Comparison of ENCODE assay signal across 8 cellular contexts in the genomic region with DNA sequence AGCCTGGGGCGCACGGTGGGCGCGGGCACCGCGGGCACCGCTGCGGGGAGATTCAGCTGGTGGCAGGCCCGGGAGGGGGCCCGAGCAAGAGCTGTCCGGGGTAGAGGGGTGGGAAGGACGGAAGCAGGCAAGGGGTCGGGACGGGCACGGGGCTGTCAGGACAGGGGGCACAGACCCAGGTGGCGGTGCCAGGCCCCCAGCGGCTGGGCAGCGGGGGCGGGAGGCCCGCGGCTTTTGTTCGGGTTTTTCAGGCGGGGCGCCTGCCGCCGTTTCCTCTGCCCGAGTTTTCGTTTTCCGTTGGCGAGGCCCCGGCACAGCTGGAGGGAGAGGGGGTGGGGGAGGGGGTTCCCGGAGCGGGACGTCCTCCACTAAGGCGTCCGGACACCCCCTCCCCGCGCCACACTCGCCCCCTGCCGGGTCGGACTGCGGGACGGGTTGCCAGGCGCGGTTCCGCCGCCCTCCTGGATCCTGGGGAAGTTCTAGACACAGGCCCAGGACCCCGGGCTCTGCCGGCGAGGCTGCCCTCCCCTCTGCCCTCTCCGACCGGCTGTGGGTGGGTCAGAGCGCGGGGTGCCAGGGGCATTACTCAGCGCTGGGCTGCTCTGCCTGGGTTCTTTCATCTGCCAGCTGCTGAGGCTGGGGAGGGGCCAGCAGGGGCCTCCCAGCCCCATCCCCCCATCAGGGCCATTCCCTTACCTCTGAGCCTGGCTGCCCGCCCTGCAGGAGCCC. TPM values are rescaled to one million over a fixed set of nuclear protein-coding genes. Genes with fewer than 3 reads are reported as not detected.
A peak's percentile ranks its signal among the peaks of the same experiment; 100 is the strongest.
DNase-seq lines count a peak whose midpoint lies in the region; ATAC-seq and TF ChIP-seq lines count a peak whose summit lies in the region.

No MANE protein-coding gene starts in this region.

- H3K4me1 Mint-ChIP-seq in central memory CD8-positive, alpha-beta T cell = peaks cover 7% of the 10 kb centered on the region

- no peak for TF ChIP-seq POLR2A in NB4 (IDR thresholded peaks at IDR 0.05; ENCODE audit: extremely low read depth, insufficient read length)

- no peak for ATAC-seq in central memory CD8-positive, alpha-beta T cell (replicated peaks; ENCODE audit: extremely low read depth, poor library complexity, severe bottlenecking)
- ATAC-seq in HG03139 (IDR thresholded peaks at IDR 0.05; ENCODE audit: unreplicated experiment) = no peak
- ATAC-seq in HG02884 (IDR thresholded peaks at IDR 0.05; ENCODE audit: unreplicated experiment) = no peak
- no peak for ATAC-seq in HG02981 (IDR thresholded peaks at IDR 0.05; ENCODE audit: unreplicated experiment)

- peaks cover 21% of the 10 kb centered on the region for H3K27me3 Mint-ChIP-seq in central memory CD8-positive, alpha-beta T cell

- H3K9me3 Mint-ChIP-seq in central memory CD8-positive, alpha-beta T cell = no peaks in the 10 kb centered on the region

- no peak for TF ChIP-seq CTCF in NB4 (IDR thresholded peaks at IDR 0.05; ENCODE audit: low read depth, low read length)

- H3K4me3 Mint-ChIP-seq in central memory CD8-positive, alpha-beta T cell = peak overlapping the region; percentile 67

- peak overlapping the region; percentile 67 for H3K4me3 ChIP-seq in NB4 (ENCODE audit: low read depth, low read length)
- H3K4me3 ChIP-seq in skin epidermis = peak overlapping the region; percentile 68 to 96 (median 93)

- H3K36me3 Mint-ChIP-seq in central memory CD8-positive, alpha-beta T cell (ENCODE audit: insufficient read depth) = no peaks in the 10 kb centered on the region

- peak overlapping the region; percentile 16 to 96 (median 86) for H3K27ac ChIP-seq in skin epidermis

- H3K27ac Mint-ChIP-seq in central memory CD8-positive, alpha-beta T cell (ENCODE audit: low read depth) = no peak overlapping the region

- DNase-seq in Daoy (ENCODE audit: low read depth) (peak; percentile 45), NB4 (ENCODE audit: low read depth) (peak; percentile 78), kidney glomerular epithelial cell (lab: John Stamatoyannopoulos, UW) (peak; percentile 48)
- no peak for DNase-seq in central memory CD8-positive, alpha-beta T cell (ENCODE audit: low spot score in 2 of 2)

RNA-seq across cellular contexts. Expression of a gene that starts 0.5 kb away (rescaled TPM):
- 4.1 and 7.1 TPM in 2 replicates for total RNA-seq in Daoy (2014; rRNA removed; shearing (Covaris generic))

Comparison
In these comparisons a context has a peak if more than half of its experiments do, and no peak if none do; other contexts are left out.
1. DNase-seq: peak in Daoy (single experiment), NB4 (single experiment) and kidney glomerular epithelial cell (single experiment); none in central memory CD8-positive, alpha-beta T cell (0 of 2).